Comparison of ENCODE assay signal across 9 cellular contexts in the genomic region with DNA sequence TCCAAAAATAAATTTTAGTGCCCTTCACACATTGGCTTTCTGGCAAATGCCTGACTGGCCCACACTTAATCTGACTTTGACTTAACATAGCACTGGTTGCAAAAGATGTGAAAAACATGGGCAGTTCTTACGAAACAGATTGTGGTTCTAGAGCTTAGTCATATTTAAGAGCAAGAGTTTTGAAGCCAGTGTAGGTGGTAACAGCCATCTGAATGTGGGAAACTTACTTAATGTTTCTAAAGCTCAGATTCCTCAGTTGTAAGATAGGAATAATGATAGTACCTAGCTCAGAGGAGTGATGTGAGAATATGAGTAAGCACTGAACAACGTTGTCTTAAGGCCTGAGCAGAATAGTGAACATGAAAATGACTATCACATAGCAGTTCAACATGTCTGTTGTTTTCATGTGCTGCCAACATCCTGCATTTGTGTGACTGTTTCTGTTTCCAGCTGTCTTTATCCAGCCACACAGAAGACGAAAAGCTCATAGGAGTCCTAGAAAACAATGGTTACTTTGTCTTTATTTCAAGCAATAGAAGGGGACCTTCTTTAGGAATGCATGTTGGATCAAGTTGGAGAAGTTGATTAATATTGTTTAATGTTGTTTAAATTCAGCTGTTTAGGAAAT.
DNase-seq lines count a peak whose midpoint lies in the region; ATAC-seq and TF ChIP-seq lines count a peak whose summit lies in the region.
"Had no signal": no experiment of that assay in that cellular context is flagged by ENCODE, and none has a peak within 500 bp of the region (broad histone marks: within the 10 kb centered on the region; RNA-seq: fewer than 3 reads in every experiment).

No MANE protein-coding gene starts in this region.

- TF ChIP-seq CTCF in epithelial cell of proximal tubule (conservative IDR thresholded peaks at IDR 0.05; ENCODE audit: low read depth, low read length), result no peak

- DNase-seq in Caki2 (ENCODE audit: low read depth) (peak; percentile 19), epithelial cell of proximal tubule (ENCODE audit: low read depth) (peak; percentile 29), erythroblast (lab: John Stamatoyannopoulos, UW) (no peak), T1000 (lab: John Stamatoyannopoulos, UW) (no peak)
- no peak for DNase-seq in activated effector memory CD4-positive, alpha-beta T cell treated with Interleukin-2 at 50 U/mL for 16 hours
- DNase-seq in stimulated activated CD8-positive, alpha-beta memory T cell treated with anti-CD3 and anti-CD28 coated beads, Interleukin-4, amount 100 ng/mL, for 48 hours, result no peak
- DNase-seq: lower lobe of right lung had no signal

- no peak for TF ChIP-seq POLR2A in erythroblast (IDR thresholded peaks at IDR 0.05; ENCODE audit: low read length)

- ATAC-seq in GM21528 (IDR thresholded peaks at IDR 0.05; ENCODE audit: low FRiP score, unreplicated experiment), result peak; percentile 97
- peak; percentile 93 for ATAC-seq in HG03571 (IDR thresholded peaks at IDR 0.05; ENCODE audit: unreplicated experiment)

- H3K4me3 ChIP-seq in epithelial cell of proximal tubule (ENCODE audit: low read depth, low read length), result no peak overlapping the region
- H3K4me3 ChIP-seq: lower lobe of right lung had no signal

- in situ Hi-C loops in Caki2 (cut with HindIII; ENCODE audit: low pct_unique_long_range_greater_than_20kb, low sequenced_read_pairs), result no loop called here

Comparison
In these comparisons a context has a peak if more than half of its experiments do, and no peak if none do; other contexts are left out.
1. DNase-seq: peak in Caki2 (single experiment) and epithelial cell of proximal tubule (single experiment); none in activated effector memory CD4-positive, alpha-beta T cell treated with Interleukin-2 at 50 U/mL for 16 hours (single experiment), erythroblast (0 of 2), stimulated activated CD8-positive, alpha-beta memory T cell treated with anti-CD3 and anti-CD28 coated beads, Interleukin-4, amount 100 ng/mL, for 48 hours (single experiment) and T1000 (single experiment).